Comparison of ENCODE assay signal across 8 cellular contexts in genomic region chr7:159197066-159197975, GRCh38. TPM values are rescaled to one million over a fixed set of nuclear protein-coding genes. Genes with fewer than 3 reads are reported as not detected.
A peak's percentile ranks its signal among the peaks of the same experiment; 100 is the strongest.
DNase-seq lines count a peak whose midpoint lies in the region; ATAC-seq and TF ChIP-seq lines count a peak whose summit lies in the region.

No MANE protein-coding gene starts in this region.

- ATAC-seq in Right ventricle myocardium inferior (peak; percentile 53), HG03571 (IDR thresholded peaks at IDR 0.05; ENCODE audit: unreplicated experiment) (no peak)

- intact Hi-C loops in Right ventricle myocardium inferior (cut with DNase I) = no loop called here

- H3K27me3 ChIP-seq in right atrium auricular region = no peaks in the 10 kb centered on the region

- TF ChIP-seq CTCF in right atrium auricular region (IDR thresholded peaks at IDR 0.05) (no peak), neural crest cell (conservative IDR thresholded peaks at IDR 0.05) (no peak)

- H3K4me1 ChIP-seq in right atrium auricular region = peaks cover 0 to 5% of the 10 kb centered on the region in 2 donors

- H3K9me3 Mint-ChIP-seq in neural crest cell = no peaks in the 10 kb centered on the region

- peaks cover 4% of the 10 kb centered on the region for H3K4me1 Mint-ChIP-seq in neural crest cell

- H3K27ac ChIP-seq in right atrium auricular region = no peak overlapping the region
- H3K27ac ChIP-seq in caudate nucleus (ENCODE audit: low read depth, low read length) = no peak overlapping the region

- peaks cover 32% of the 10 kb centered on the region for H3K27me3 Mint-ChIP-seq in neural crest cell (ENCODE audit: low read depth)

- no peaks in the 10 kb centered on the region for H3K36me3 ChIP-seq in right atrium auricular region

- no peak overlapping the region for H3K4me3 Mint-ChIP-seq in neural crest cell

- H3K27ac Mint-ChIP-seq in neural crest cell (ENCODE audit: unreplicated experiment) = peak overlapping the region; percentile 6

- no peak overlapping the region for H3K4me3 ChIP-seq in right atrium auricular region

- H3K36me3 Mint-ChIP-seq in neural crest cell (ENCODE audit: low read depth) = no peaks in the 10 kb centered on the region

- H3K9me3 ChIP-seq in right atrium auricular region = no peaks in the 10 kb centered on the region

- no peak for DNase-seq in Right ventricle myocardium inferior (ENCODE audit: missing footprints)
- DNase-seq in right atrium auricular region (ENCODE audit: low spot score) = no peak
- peak; percentile 43 for DNase-seq in M059J (ENCODE audit: low read depth)
- DNase-seq in activated T-helper 1 cell treated with Interleukin-2 at 50 U/mL for 16 hours (ENCODE audit: low read depth) = peak; percentile 15
- DNase-seq in neural crest cell (ENCODE audit: low read depth, low spot score) = no peak
- DNase-seq in caudate nucleus (lab: John Stamatoyannopoulos, UW) = no peak
- no peak for DNase-seq in superior temporal gyrus (ENCODE audit: extremely low spot score)

RNA-seq across cellular contexts. Expression of gene VIPR2, which starts 52.7 kb away (rescaled TPM):
- 17.0 TPM for total RNA-seq in Right ventricle myocardium inferior
- 10 to 100 TPM in 1 of 2 donors, 1 to 10 TPM in 1; 3.8 to 13.4 TPM for total RNA-seq in right atrium auricular region
- not detected in 2 replicates for total RNA-seq in M059J (2014; rRNA removed; shearing (Covaris generic))
- 0.09 and 0.16 TPM in 2 replicates for total RNA-seq in neural crest cell

Comparison
In these comparisons a context has a peak if more than half of its experiments do, and no peak if none do; other contexts are left out.
1. DNase-seq: peak in M059J (single experiment) and activated T-helper 1 cell treated with Interleukin-2 at 50 U/mL for 16 hours (single experiment); none in Right ventricle myocardium inferior (single experiment), right atrium auricular region (single experiment), neural crest cell (single experiment), caudate nucleus (0 of 61) and superior temporal gyrus (single experiment).